In the genomic region with DNA sequence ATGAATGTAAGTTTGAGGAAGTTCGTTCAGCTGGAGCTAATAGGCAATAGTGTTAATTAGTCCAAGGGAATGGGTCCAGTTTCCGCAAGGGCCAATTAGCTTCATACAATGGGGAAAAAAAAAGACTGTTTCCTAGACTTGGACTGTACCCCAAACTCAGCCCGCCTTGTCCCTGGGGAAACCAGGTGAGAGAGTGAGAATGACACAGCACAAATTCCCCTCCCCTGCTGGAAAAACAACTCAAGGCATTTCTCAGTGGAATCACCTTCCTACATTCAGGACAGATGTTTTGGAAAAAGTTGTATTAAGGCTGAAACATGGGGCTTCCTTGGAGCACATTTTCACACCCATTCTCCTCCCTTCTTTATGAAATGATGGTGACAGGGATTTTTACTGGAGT, we compare ENCODE assay signal across 22 cellular contexts.
DNase-seq lines count a peak whose midpoint lies in the region; ATAC-seq and TF ChIP-seq lines count a peak whose summit lies in the region.
"Had no signal": no experiment of that assay in that cellular context is flagged by ENCODE, and none has a peak within 500 bp of the region (broad histone marks: within the 10 kb centered on the region; RNA-seq: fewer than 3 reads in every experiment).

No MANE protein-coding gene starts in this region.

- 74% methylated on average over 3 of the region's 3 CpGs for WGBS in esophagus muscularis mucosa

- H3K9me3 ChIP-seq in esophagus muscularis mucosa: no peaks in the 10 kb centered on the region

- H3K36me3 ChIP-seq in esophagus muscularis mucosa: no peaks in the 10 kb centered on the region

- H3K27me3 ChIP-seq in esophagus muscularis mucosa: no peaks in the 10 kb centered on the region

- no peak overlapping the region for H3K4me3 ChIP-seq in esophagus muscularis mucosa
- H3K4me3 ChIP-seq: GM12878, PC-9 had no signal

- H3K27ac ChIP-seq in esophagus muscularis mucosa (replicated peaks in 1 of 4): peak overlapping the region; percentile 62 to 69 (median 64)
- H3K27ac ChIP-seq: parathyroid adenoma, PC-9 had no signal

- no peak for TF ChIP-seq EP300 in esophagus muscularis mucosa (IDR thresholded peaks at IDR 0.05)

- in situ Hi-C loops in G401 (cut with HindIII; ENCODE audit: low sequenced_read_pairs): no loop called here

- no peak for TF ChIP-seq POLR2A in esophagus muscularis mucosa (IDR thresholded peaks at IDR 0.05; ENCODE audit: low read depth)

- ATAC-seq in HG02610 (IDR thresholded peaks at IDR 0.05; ENCODE audit: unreplicated experiment): no peak
- no peak for ATAC-seq in GM18907 (IDR thresholded peaks at IDR 0.05; ENCODE audit: unreplicated experiment)
- ATAC-seq: GM12878; natural killer cell treated with Interleukin-12 subunit alpha and Interleukin-12 subunit beta and Interleukin-15 and Interleukin-18, amount 100 ng/mL, for 72 hours; stimulated activated naive B cell treated with anti-CD40 and anti-IgM and Interleukin-4, amounts not matched to agents 10 μg/mL and 1 μg/mL and 100 μg/mL, for 72 hours; T-cell had no signal

- peak; percentile 3 for DNase-seq in G401 (ENCODE audit: low spot score)
- DNase-seq in NCI-H69 (lab: John Stamatoyannopoulos, UW): peak; percentile 75
- DNase-seq in esophagus muscularis mucosa (ENCODE audit: extremely low spot score): no peak
- peak; percentile 43 for DNase-seq in putamen (ENCODE audit: low spot score)
- no peak for DNase-seq in NCI-H2107 (lab: John Stamatoyannopoulos, UW)
- no peak for DNase-seq in activated CD4-positive, alpha-beta T cell treated with anti-CD3 and anti-CD28 coated beads, Interleukin-2, amount 50 U/mL, for 48 hours
- DNase-seq: activated CD4-positive, alpha-beta T cell treated with anti-CD3 and anti-CD28 coated beads, Interleukin-2, amount 10 ng/mL, durations not matched to agents 7 days and 5 days; activated CD8-positive, alpha-beta memory T cell treated with anti-CD3 and anti-CD28 coated beads, Interleukin-2, amount 50 U/mL, for 48 hours; activated effector memory CD4-positive, alpha-beta T cell treated with Interleukin-2 at 50 U/mL for 16 hours; DMS53; HCEC 1CT; NCI-H1417 treated with DMSO at 0.1 percent for 48 hours; PC-9; SIG-M5; stimulated activated CD4-positive, alpha-beta T cell treated with anti-CD3 and anti-CD28 coated beads, Interleukin-2, amount 100 ng/mL, for 24 hours; stimulated activated naive B cell treated with anti-CD40 and anti-IgM and Interleukin-4, amounts not matched to agents 10 μg/mL and 1 μg/mL and 100 μg/mL, for 72 hours; T-cell had no signal

- TF ChIP-seq CTCF in esophagus muscularis mucosa (IDR thresholded peaks at IDR 0.05): no peak

- H3K4me1 ChIP-seq in esophagus muscularis mucosa: peaks cover 20 to 72% (median 65%) of the 10 kb centered on the region in 4 donors

- intact Hi-C loops in esophagus muscularis mucosa (cut with DNase I): no loop called here

Comparison
In these comparisons a context has a peak if more than half of its experiments do, and no peak if none do; other contexts are left out.
1. DNase-seq: peak in G401 (single experiment), NCI-H69 (single experiment) and putamen (single experiment); none in esophagus muscularis mucosa (single experiment), NCI-H2107 (single experiment) and activated CD4-positive, alpha-beta T cell treated with anti-CD3 and anti-CD28 coated beads, Interleukin-2, amount 50 U/mL, for 48 hours (0 of 2).